In genomic region chr13:101989798-101990350, GRCh38 we compare ENCODE assay signal across 25 cellular contexts.
"Had no signal": no experiment of that assay in that cellular context is flagged by ENCODE, and none has a peak within 500 bp of the region (broad histone marks: within the 10 kb centered on the region; RNA-seq: fewer than 3 reads in every experiment).

No MANE protein-coding gene starts in this region.

- H3K4me2 ChIP-seq: smooth muscle cell had no signal

- H3K9me3 ChIP-seq: breast epithelium, esophagus muscularis mucosa, gastrocnemius medialis, neutrophil, ovary, sigmoid colon, thoracic aorta had no signal

- DNase-seq: activated CD4-positive, alpha-beta T cell treated with anti-CD3 and anti-CD28 coated beads for 48 hours; activated CD4-positive, alpha-beta T cell treated with anti-CD3 and anti-CD28 coated beads, Interleukin-2, amount 50 U/mL, for 48 hours; activated CD8-positive, alpha-beta memory T cell treated with anti-CD3 and anti-CD28 coated beads for 24 hours; activated gamma-delta T cell; activated naive CD8-positive, alpha-beta T cell treated with anti-CD3 and anti-CD28 coated beads, Interleukin-2, amount 50 U/mL, for 24 hours; central memory CD4-positive, alpha-beta T cell; endodermal cell; gastrocnemius medialis; glutamatergic neuron; left colon; mesendoderm; ovary; retina; sigmoid colon; stimulated activated CD4-positive, alpha-beta T cell treated with anti-CD3 and anti-CD28 coated beads, Interleukin-1b, Interleukin-23, amount 100 ng/mL, for 48 hours; stimulated activated naive B cell treated with anti-CD40 and anti-IgM and Interleukin-4, amounts not matched to agents 10 μg/mL and 1 μg/mL and 100 μg/mL, for 72 hours; SW 1271; T-helper 9 cell; trophoblast cell; WERI-Rb-1 had no signal

- H3K27me3 ChIP-seq: breast epithelium, esophagus muscularis mucosa, gastrocnemius medialis, neutrophil, ovary, sigmoid colon had no signal

- H3K4me1 ChIP-seq: breast epithelium, gastrocnemius medialis had no signal

- H3K27ac ChIP-seq: gastrocnemius medialis, neutrophil, ovary, sigmoid colon, WERI-Rb-1 had no signal

- H3K4me3 ChIP-seq: breast epithelium, esophagus muscularis mucosa, gastrocnemius medialis, ovary, sigmoid colon, smooth muscle cell, thoracic aorta had no signal

- H3K36me3 ChIP-seq: breast epithelium, esophagus muscularis mucosa, gastrocnemius medialis, neutrophil, ovary, sigmoid colon, thoracic aorta, WERI-Rb-1 had no signal
